ENCODE assay signal across 8 cellular contexts in the genomic region with DNA sequence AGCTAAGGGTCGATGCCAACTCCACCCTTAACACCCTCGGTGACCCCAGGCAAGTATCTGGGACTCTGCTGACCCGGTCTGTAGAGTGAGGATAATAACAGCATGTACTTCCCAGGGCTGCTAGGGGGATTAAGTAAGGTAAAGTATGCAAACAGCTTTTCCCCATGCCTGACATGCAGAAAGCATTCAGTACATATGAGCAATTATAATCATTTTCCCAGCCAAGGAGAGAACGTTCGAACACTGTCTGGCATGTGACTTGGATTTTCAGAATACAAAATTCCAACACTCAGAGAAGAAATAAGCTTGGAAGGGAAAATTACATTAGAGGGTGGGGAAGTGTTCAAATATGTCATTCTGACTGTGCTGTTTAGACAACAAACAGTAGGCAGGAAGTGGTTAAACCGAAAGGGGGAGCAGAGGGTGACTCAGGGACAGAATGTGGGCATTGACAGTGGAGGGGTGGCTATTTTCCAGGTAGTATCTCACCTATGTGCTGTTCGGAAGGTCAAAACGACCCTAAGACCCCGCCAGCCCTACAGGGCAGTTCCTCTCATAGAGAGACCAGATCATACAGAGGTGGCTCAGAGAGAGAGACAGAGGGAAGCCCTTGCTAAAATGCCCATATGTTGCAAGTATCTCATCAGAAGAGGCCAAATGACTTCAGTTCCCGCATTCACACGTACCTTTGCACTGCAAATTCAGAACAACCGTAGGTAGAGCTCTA. TPM values are rescaled to one million over a fixed set of nuclear protein-coding genes. Genes with fewer than 3 reads are reported as not detected.
DNase-seq lines count a peak whose midpoint lies in the region; ATAC-seq and TF ChIP-seq lines count a peak whose summit lies in the region.

No MANE protein-coding gene starts in this region.

- H3K27ac ChIP-seq in PC-9: peak overlapping the region; percentile 98
- H3K27ac ChIP-seq in lung (ENCODE audit: low read depth in 1 of 2, low read length in 1 of 2): peak overlapping the region in 1 of 2 donors; percentile 64

- no peak overlapping the region for H3K4me3 Mint-ChIP-seq in activated naive CD4-positive, alpha-beta T cell treated with anti-CD3 and anti-CD28 coated beads for 36 hours

- peak overlapping the region; percentile 55; the same call in 1 of the 2 replicates for H2AFZ ChIP-seq in PC-9

- peak overlapping the region; percentile 60 for H3K27ac Mint-ChIP-seq in activated naive CD4-positive, alpha-beta T cell treated with anti-CD3 and anti-CD28 coated beads for 36 hours

- H3K4me1 Mint-ChIP-seq in activated naive CD4-positive, alpha-beta T cell treated with anti-CD3 and anti-CD28 coated beads for 36 hours (ENCODE audit: low read depth): peaks cover 28% of the 10 kb centered on the region

- H3K79me2 ChIP-seq in PC-9 (ENCODE audit: low read depth): no peaks in the 10 kb centered on the region

- no TSS peak for BruUV-seq in PC-9 (replicated peaks; lab: Mats Ljungman, UMichigan)

- H3K4me2 ChIP-seq in PC-9: peak overlapping the region; percentile 66

- H3K36me3 ChIP-seq in PC-9 (ENCODE audit: low read depth) (peaks cover 4% of the 10 kb centered on the region; the same call in 1 of the 2 replicates), lung (ENCODE audit: control insufficient read depth in 2 of 2, insufficient read depth in 2 of 2, low read length in 2 of 2) (peaks cover 0 to 6% of the 10 kb centered on the region in 2 donors)

- H4K20me1 ChIP-seq in PC-9 (ENCODE audit: insufficient read depth): no peaks in the 10 kb centered on the region

- H3K36me3 Mint-ChIP-seq in activated naive CD4-positive, alpha-beta T cell treated with anti-CD3 and anti-CD28 coated beads for 36 hours (ENCODE audit: low read depth): peaks cover 4% of the 10 kb centered on the region

- POLR2A ChIA-PET in PC-9 (lab: Charles Lee; ENCODE audit: unreplicated experiment): interaction anchor here (0.6 kb wide), 1 partner anchor 33 kb away, joined by 4 read pairs; no protein-coding TSS in a partner anchor

- TF ChIP-seq CTCF in GM12864 (IDR thresholded peaks at IDR 0.05; ENCODE audit: low read depth, low read length, missing control alignments): no peak
- TF ChIP-seq CTCF in PC-9 (conservative IDR thresholded peaks at IDR 0.05): peak; percentile 22; the same call in 1 of the 2 replicates
- TF ChIP-seq CTCF in lung (IDR thresholded peaks at IDR 0.05; ENCODE audit: control extremely low read depth, extremely low read depth): no peak

- H3K27me3 Mint-ChIP-seq in activated naive CD4-positive, alpha-beta T cell treated with anti-CD3 and anti-CD28 coated beads for 36 hours (ENCODE audit: low read depth): no peaks in the 10 kb centered on the region

- H3K9me3 ChIP-seq in PC-9 (ENCODE audit: insufficient read depth, low read depth) (no peaks in the 10 kb centered on the region), lung (ENCODE audit: control insufficient read depth in 2 of 2, insufficient read depth in 1 of 2, low read length in 1 of 2) (no peaks in the 10 kb centered on the region)

- H3K4me3 ChIP-seq in GM12864 (ENCODE audit: low read depth, low read length): no peak overlapping the region
- peak overlapping the region; percentile 16; the same call in 1 of the 2 replicates for H3K4me3 ChIP-seq in PC-9
- no peak overlapping the region for H3K4me3 ChIP-seq in lung

- peaks cover 56% of the 10 kb centered on the region for H3F3A ChIP-seq in PC-9 (ENCODE audit: insufficient read depth, low read depth)

- ATAC-seq in HG02623 (IDR thresholded peaks at IDR 0.05; ENCODE audit: unreplicated experiment): peak; percentile 60
- peak; percentile 54 for ATAC-seq in lung (ENCODE audit: insufficient read depth, low FRiP score)

- DNase-seq in GM12864 (ENCODE audit: low read depth): peak; percentile 26
- DNase-seq in PC-9: peak; percentile 45 to 87
- peak; percentile 78 for DNase-seq in activated naive CD4-positive, alpha-beta T cell treated with anti-CD3 and anti-CD28 coated beads for 36 hours
- no peak for DNase-seq in lung (ENCODE audit: low spot score)
- DNase-seq in NCI-H1436 treated with DMSO at 0.1 percent for 48 hours (lab: John Stamatoyannopoulos, UW): no peak
- no peak for DNase-seq in occipital lobe (lab: John Stamatoyannopoulos, UW)
- DNase-seq in NCI-H2171 (lab: John Stamatoyannopoulos, UW): no peak

- no peaks in the 10 kb centered on the region for H3K9me2 ChIP-seq in PC-9 (ENCODE audit: insufficient read depth)

- no peaks in the 10 kb centered on the region for H3K27me3 ChIP-seq in PC-9 (ENCODE audit: insufficient read depth, low read depth)
- H3K27me3 ChIP-seq in lung (ENCODE audit: control insufficient read depth, insufficient read depth): no peaks in the 10 kb centered on the region

- intact Hi-C loops in PC-9 (cut with micrococcal nuclease; ENCODE audit: unreplicated experiment): loop anchor here (2.0 to 5.0 kb wide), 2 partner anchors 32 to 41 kb away; a partner anchor contains a TSS
- intact Hi-C loops in activated naive CD4-positive, alpha-beta T cell treated with anti-CD3 and anti-CD28 coated beads for 36 hours (cut with micrococcal nuclease): loop anchor here (1.0 kb wide), 3 partner anchors 12 to 123 kb away; no protein-coding TSS in a partner anchor

- CTCF ChIA-PET in PC-9 (lab: Charles Lee): no interaction called here
- CTCF ChIA-PET in activated naive CD4-positive, alpha-beta T cell treated with anti-CD3 and anti-CD28 coated beads for 36 hours (lab: Charles Lee): interaction anchor here (1.4 kb wide), 1 partner anchor 12 kb away, joined by 5 read pairs; no protein-coding TSS in a partner anchor

- WGBS in lung, 2 donors: 35 to 50% methylated on average over 12 of the region's 12 CpGs

- H3K4me1 ChIP-seq in PC-9 (replicated peaks; ENCODE audit: insufficient read depth) (peaks cover 70% of the 10 kb centered on the region), lung (ENCODE audit: control insufficient read depth in 2 of 2, insufficient read depth in 2 of 2, low read length in 2 of 2) (no peaks in the 10 kb centered on the region)

- H3K9me3 Mint-ChIP-seq in activated naive CD4-positive, alpha-beta T cell treated with anti-CD3 and anti-CD28 coated beads for 36 hours: no peaks in the 10 kb centered on the region

RNA-seq across cellular contexts. Expression of a gene that starts 14.9 kb away (rescaled TPM):
- 0.30 and 0.48 TPM in 2 replicates for total RNA-seq in PC-9 (2021)
- under 1 TPM; 0.41 to 0.59 TPM for total RNA-seq in activated naive CD4-positive, alpha-beta T cell treated with anti-CD3 and anti-CD28 coated beads for 36 hours
- 1 to 10 TPM; 1.4 to 2.9 TPM for total RNA-seq in lung
- polyA plus RNA-seq in lung: 1 to 10 TPM in 1 of 2 donors, under 1 TPM in 1; 0.94 to 1.1 TPM
- 2.8 TPM for total RNA-seq in occipital lobe

RNA-seq across cellular contexts. Expression of a gene that starts 31.6 kb away (rescaled TPM):
- 8.5 and 8.8 TPM in 2 replicates for total RNA-seq in PC-9 (2021)
- 1 to 10 TPM; 7.6 to 9.6 TPM for total RNA-seq in activated naive CD4-positive, alpha-beta T cell treated with anti-CD3 and anti-CD28 coated beads for 36 hours
- total RNA-seq in lung: 10 to 100 TPM; 30.0 to 46.5 TPM
- polyA plus RNA-seq in lung: 10 to 100 TPM in 1 of 2 donors, 1 to 10 TPM in 1; 4.0 to 63.7 TPM
- total RNA-seq in occipital lobe: 12.9 TPM

RNA-seq across cellular contexts. Expression of a gene that starts 52.8 kb away (rescaled TPM):
- total RNA-seq in PC-9 (2021): 29.9 and 38.1 TPM in 2 replicates
- 10 to 100 TPM; 56.7 to 64.6 TPM for total RNA-seq in activated naive CD4-positive, alpha-beta T cell treated with anti-CD3 and anti-CD28 coated beads for 36 hours
- 10 to 100 TPM; 33.2 to 51.3 TPM for total RNA-seq in lung
- 10 to 100 TPM; 32.0 to 38.9 TPM for polyA plus RNA-seq in lung
- 41.6 TPM for total RNA-seq in occipital lobe

Comparison
In these comparisons a context has a peak if more than half of its experiments do, and no peak if none do; other contexts are left out.
1. DNase-seq: peak in GM12864 (single experiment), PC-9 (2 of 2) and activated naive CD4-positive, alpha-beta T cell treated with anti-CD3 and anti-CD28 coated beads for 36 hours (single experiment); none in lung (single experiment), NCI-H1436 treated with DMSO at 0.1 percent for 48 hours (single experiment), occipital lobe (single experiment) and NCI-H2171 (single experiment).